9 cellular contexts compared by ENCODE assay signal in the genomic region with DNA sequence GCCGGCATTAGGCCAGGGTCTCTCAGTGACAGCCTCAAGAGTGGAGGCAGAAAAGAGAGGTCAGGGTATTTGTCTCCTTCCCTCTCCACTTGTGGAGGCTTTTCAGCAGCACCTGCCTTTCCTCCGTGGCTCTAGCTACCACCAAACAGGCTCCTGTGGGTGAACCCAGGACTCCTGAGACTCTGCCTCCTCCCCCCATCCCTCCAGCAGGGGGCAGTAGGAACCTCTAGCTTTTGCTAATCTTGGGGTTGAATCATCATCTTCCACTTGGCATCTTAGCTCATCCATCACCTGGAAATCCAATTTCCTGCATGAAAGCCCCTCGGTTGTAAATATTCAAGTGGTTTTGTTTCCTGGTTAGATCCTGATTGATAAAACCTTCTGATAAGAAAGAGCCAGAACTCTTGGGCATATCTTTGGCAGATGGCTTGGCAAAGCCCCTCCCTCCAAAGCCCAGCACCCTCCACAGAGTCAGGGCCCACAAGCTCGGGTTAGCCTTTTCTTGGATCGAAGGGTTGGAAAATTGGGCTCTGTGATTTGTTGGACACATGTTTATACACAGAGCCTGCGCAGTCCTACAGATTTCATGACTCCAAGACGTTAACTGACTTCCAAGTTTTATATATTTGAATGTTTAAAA.
DNase-seq lines count a peak whose midpoint lies in the region; ATAC-seq and TF ChIP-seq lines count a peak whose summit lies in the region.
"Had no signal": no experiment of that assay in that cellular context is flagged by ENCODE, and none has a peak within 500 bp of the region (broad histone marks: within the 10 kb centered on the region; RNA-seq: fewer than 3 reads in every experiment).

No MANE protein-coding gene starts in this region.

- ATAC-seq in DND-41 (ENCODE audit: insufficient read depth, low read depth) (no peak), GM19035 (IDR thresholded peaks at IDR 0.05; ENCODE audit: unreplicated experiment) (no peak), HG03354 (IDR thresholded peaks at IDR 0.05; ENCODE audit: poor library complexity, severe bottlenecking, unreplicated experiment) (no peak)
- ATAC-seq in activated naive CD8-positive, alpha-beta T cell treated with anti-CD3 and anti-CD28 coated beads, Interleukin-2, amount 50 U/mL, for 24 hours = no peak

- H3K27ac Mint-ChIP-seq in activated naive CD8-positive, alpha-beta T cell treated with anti-CD3 and anti-CD28 coated beads, Interleukin-2, amount 50 U/mL, for 24 hours = no peak overlapping the region
- peak overlapping the region; percentile 54 for H3K27ac Mint-ChIP-seq in mesothelial cell of epicardium

- peak; percentile 50 for TF ChIP-seq CTCF in DND-41 (IDR thresholded peaks at IDR 0.05; ENCODE audit: borderline replicate concordance, extremely low read depth, low read length, poor library complexity, severe bottlenecking)
- peak; percentile 31 for TF ChIP-seq CTCF in GM20000 (IDR thresholded peaks at IDR 0.05; ENCODE audit: extremely low read depth, missing control alignments)
- TF ChIP-seq CTCF in mesothelial cell of epicardium (IDR thresholded peaks at IDR 0.05; ENCODE audit: unreplicated experiment) = peak; percentile 14

- H3K4me3 Mint-ChIP-seq in activated naive CD8-positive, alpha-beta T cell treated with anti-CD3 and anti-CD28 coated beads, Interleukin-2, amount 50 U/mL, for 24 hours = no peak overlapping the region
- H3K4me3 Mint-ChIP-seq in mesothelial cell of epicardium = no peak overlapping the region

- H3K9me3 ChIP-seq in DND-41 (ENCODE audit: insufficient read depth, low read length, severe bottlenecking) = no peaks in the 10 kb centered on the region

- no peaks in the 10 kb centered on the region for H3K4me1 ChIP-seq in DND-41 (ENCODE audit: insufficient read depth, low read length)

- no peak overlapping the region for H2AFZ ChIP-seq in DND-41 (ENCODE audit: low read depth, low read length)

- H3K4me2 ChIP-seq in DND-41 (ENCODE audit: insufficient read depth, low read length) = no peak overlapping the region

- peaks cover 4% of the 10 kb centered on the region for H3K9me3 Mint-ChIP-seq in activated naive CD8-positive, alpha-beta T cell treated with anti-CD3 and anti-CD28 coated beads, Interleukin-2, amount 50 U/mL, for 24 hours
- H3K9me3 Mint-ChIP-seq in mesothelial cell of epicardium = no peaks in the 10 kb centered on the region

- H3K27ac ChIP-seq in DND-41 (ENCODE audit: low read length) = no peak overlapping the region

- H3K79me2 ChIP-seq in DND-41 (ENCODE audit: insufficient read depth, low read length) = no peaks in the 10 kb centered on the region

- no peaks in the 10 kb centered on the region for H3K4me1 Mint-ChIP-seq in activated naive CD8-positive, alpha-beta T cell treated with anti-CD3 and anti-CD28 coated beads, Interleukin-2, amount 50 U/mL, for 24 hours
- peaks cover 12% of the 10 kb centered on the region for H3K4me1 Mint-ChIP-seq in mesothelial cell of epicardium

- no peaks in the 10 kb centered on the region for H3K27me3 ChIP-seq in DND-41 (ENCODE audit: insufficient read depth, low read length, poor library complexity)

- H3K27me3 Mint-ChIP-seq in activated naive CD8-positive, alpha-beta T cell treated with anti-CD3 and anti-CD28 coated beads, Interleukin-2, amount 50 U/mL, for 24 hours = no peaks in the 10 kb centered on the region
- no peaks in the 10 kb centered on the region for H3K27me3 Mint-ChIP-seq in mesothelial cell of epicardium (ENCODE audit: low read depth)

- no peaks in the 10 kb centered on the region for H4K20me1 ChIP-seq in DND-41 (ENCODE audit: insufficient read depth, low read length)

- no peaks in the 10 kb centered on the region for H3K36me3 ChIP-seq in DND-41 (ENCODE audit: insufficient read depth, low read length)

- no peak for TF ChIP-seq POLR2A in erythroblast (IDR thresholded peaks at IDR 0.05; ENCODE audit: low read length)

- H3K36me3 Mint-ChIP-seq in activated naive CD8-positive, alpha-beta T cell treated with anti-CD3 and anti-CD28 coated beads, Interleukin-2, amount 50 U/mL, for 24 hours (ENCODE audit: low read depth) = no peaks in the 10 kb centered on the region
- H3K36me3 Mint-ChIP-seq in mesothelial cell of epicardium = no peaks in the 10 kb centered on the region

- no peak overlapping the region for H3K9ac ChIP-seq in DND-41 (ENCODE audit: low read depth, low read length)

- H3K4me3 ChIP-seq in DND-41 (ENCODE audit: low read depth in 1 of 2, low read length in 2 of 2) = no peak overlapping the region

- DNase-seq in DND-41 (peak; percentile 23), GM20000 (ENCODE audit: low spot score) (peak; percentile 52), mesothelial cell of epicardium (ENCODE audit: low spot score in 2 of 2, unreplicated experiment in 2 of 2) (no peak), erythroblast (lab: John Stamatoyannopoulos, UW) (no peak), NCI-H345 treated with DMSO at 0.1 percent for 48 hours (lab: John Stamatoyannopoulos, UW; ENCODE audit: unreplicated experiment) (no peak)
- peak; percentile 18 for DNase-seq in activated naive CD8-positive, alpha-beta T cell treated with anti-CD3 and anti-CD28 coated beads, Interleukin-2, amount 50 U/mL, for 24 hours
- DNase-seq: mammary epithelial cell had no signal

Comparison
In these comparisons a context has a peak if more than half of its experiments do, and no peak if none do; other contexts are left out.
1. DNase-seq: peak in DND-41 (single experiment), GM20000 (single experiment) and activated naive CD8-positive, alpha-beta T cell treated with anti-CD3 and anti-CD28 coated beads, Interleukin-2, amount 50 U/mL, for 24 hours (single experiment); none in mesothelial cell of epicardium (0 of 2), erythroblast (0 of 2) and NCI-H345 treated with DMSO at 0.1 percent for 48 hours (single experiment).
2. Peak in every context shown above with its lines, with median percentiles within 50 percentile points of each other: CTCF ChIP-seq.